20 cellular contexts compared by ENCODE assay signal in genomic region chr5:93300309-93300923, GRCh38.
"Had no signal": no experiment of that assay in that cellular context is flagged by ENCODE, and none has a peak within 500 bp of the region (broad histone marks: within the 10 kb centered on the region; RNA-seq: fewer than 3 reads in every experiment).

No MANE protein-coding gene starts in this region.

- H3K4me3 ChIP-seq: coronary artery, lung, right atrium auricular region, tibial nerve, uterus had no signal

- H3K27ac ChIP-seq: coronary artery, right atrium auricular region, tibial nerve, uterus had no signal

- H3K27ac Mint-ChIP-seq: activated CD4-positive, alpha-beta T cell treated with anti-CD3 and anti-CD28 coated beads, Interleukin-2, amount 10 ng/mL, durations not matched to agents 24 days and 14 days; activated CD8-positive, alpha-beta T cell treated with anti-CD3 and anti-CD28 coated beads for 36 hours; activated naive CD4-positive, alpha-beta T cell treated with anti-CD3 and anti-CD28 coated beads, Interleukin-2, amount 10 ng/mL, durations not matched to agents 7 days and 5 days; activated naive CD8-positive, alpha-beta T cell treated with anti-CD3 and anti-CD28 coated beads, Interleukin-2, amount 50 U/mL, for 24 hours; activated T-cell treated with anti-CD3 and anti-CD28 coated beads, Interleukin-2, amount 50 U/mL, for 24 hours; activated T-helper 2 cell treated with anti-CD3 and anti-CD28 coated beads, Interferon-gamma antibody, Interleukin-2, Interleukin-4, amounts not matched to agents 10 μg/mL and 5 μg/mL and 100 μg/mL, durations not matched to agents 14 hours and 24 hours and 36 hours; stimulated activated naive CD8-positive, alpha-beta T cell treated with anti-CD3 and anti-CD28 coated beads, Interleukin-15, Interleukin-2, amounts not matched to agents 100 ng/mL and 50 ng/mL, for 24 hours had no signal

- H3K27me3 Mint-ChIP-seq: activated CD4-positive, alpha-beta T cell treated with anti-CD3 and anti-CD28 coated beads, Interleukin-2, amount 10 ng/mL, durations not matched to agents 24 days and 14 days; activated naive CD4-positive, alpha-beta T cell treated with anti-CD3 and anti-CD28 coated beads, Interleukin-2, amount 10 ng/mL, durations not matched to agents 7 days and 5 days; activated T-cell treated with anti-CD3 and anti-CD28 coated beads, Interleukin-2, amount 50 U/mL, for 24 hours; progenitor cell of endocrine pancreas; stimulated activated naive CD8-positive, alpha-beta T cell treated with anti-CD3 and anti-CD28 coated beads, Interleukin-15, Interleukin-2, amounts not matched to agents 100 ng/mL and 50 ng/mL, for 24 hours had no signal

- H3K36me3 ChIP-seq: right atrium auricular region, tibial nerve, uterus had no signal

- ATAC-seq: activated CD8-positive, alpha-beta T cell treated with anti-CD3 and anti-CD28 coated beads for 36 hours; activated naive CD8-positive, alpha-beta T cell treated with anti-CD3 and anti-CD28 coated beads, Interleukin-2, amount 50 U/mL, for 24 hours; left lobe of liver had no signal

- H3K36me3 Mint-ChIP-seq: activated naive CD4-positive, alpha-beta T cell treated with anti-CD3 and anti-CD28 coated beads, Interleukin-2, amount 10 ng/mL, durations not matched to agents 7 days and 5 days had no signal

- H3K4me3 Mint-ChIP-seq: activated CD4-positive, alpha-beta T cell treated with anti-CD3 and anti-CD28 coated beads, Interleukin-2, amount 10 ng/mL, durations not matched to agents 24 days and 14 days; activated CD8-positive, alpha-beta T cell treated with anti-CD3 and anti-CD28 coated beads for 36 hours; activated naive CD4-positive, alpha-beta T cell treated with anti-CD3 and anti-CD28 coated beads, Interleukin-2, amount 10 ng/mL, durations not matched to agents 7 days and 5 days; activated naive CD8-positive, alpha-beta T cell treated with anti-CD3 and anti-CD28 coated beads, Interleukin-2, amount 50 U/mL, for 24 hours; activated T-cell treated with anti-CD3 and anti-CD28 coated beads, Interleukin-2, amount 50 U/mL, for 24 hours; stimulated activated naive CD8-positive, alpha-beta T cell treated with anti-CD3 and anti-CD28 coated beads, Interleukin-15, Interleukin-2, amounts not matched to agents 100 ng/mL and 50 ng/mL, for 24 hours had no signal

- H3K4me1 ChIP-seq: right atrium auricular region, uterus had no signal

- FAIRE-seq: frontal cortex had no signal

- H3K27me3 ChIP-seq: right atrium auricular region, tibial nerve, uterus had no signal

- H3K9me3 ChIP-seq: right atrium auricular region, tibial nerve, uterus had no signal

- H3K9me3 Mint-ChIP-seq: activated CD4-positive, alpha-beta T cell treated with anti-CD3 and anti-CD28 coated beads, Interleukin-2, amount 10 ng/mL, durations not matched to agents 24 days and 14 days; activated CD8-positive, alpha-beta T cell treated with anti-CD3 and anti-CD28 coated beads for 36 hours; activated naive CD4-positive, alpha-beta T cell treated with anti-CD3 and anti-CD28 coated beads, Interleukin-2, amount 10 ng/mL, durations not matched to agents 7 days and 5 days; activated naive CD8-positive, alpha-beta T cell treated with anti-CD3 and anti-CD28 coated beads, Interleukin-2, amount 50 U/mL, for 24 hours; activated T-cell treated with anti-CD3 and anti-CD28 coated beads, Interleukin-2, amount 50 U/mL, for 24 hours; activated T-helper 2 cell treated with anti-CD3 and anti-CD28 coated beads, Interferon-gamma antibody, Interleukin-2, Interleukin-4, amounts not matched to agents 10 μg/mL and 5 μg/mL and 100 μg/mL, durations not matched to agents 14 hours and 24 hours and 36 hours; stimulated activated naive CD8-positive, alpha-beta T cell treated with anti-CD3 and anti-CD28 coated beads, Interleukin-15, Interleukin-2, amounts not matched to agents 100 ng/mL and 50 ng/mL, for 24 hours had no signal

- DNase-seq: activated CD4-positive, alpha-beta T cell treated with anti-CD3 and anti-CD28 coated beads, Interleukin-2, amount 10 ng/mL, durations not matched to agents 24 days and 14 days; activated CD8-positive, alpha-beta T cell treated with anti-CD3 and anti-CD28 coated beads for 36 hours; activated naive CD4-positive, alpha-beta T cell treated with anti-CD3 and anti-CD28 coated beads, Interleukin-2, amount 10 ng/mL, durations not matched to agents 7 days and 5 days; activated naive CD8-positive, alpha-beta T cell treated with anti-CD3 and anti-CD28 coated beads, Interleukin-2, amount 50 U/mL, for 24 hours; activated T-cell treated with anti-CD3 and anti-CD28 coated beads, Interleukin-2, amount 50 U/mL, for 24 hours; kidney; stimulated activated CD4-positive, alpha-beta T cell treated with anti-CD3 and anti-CD28 coated beads, Interleukin-12 subunit alpha, Interleukin-12 subunit beta, amount 100 ng/mL, for 4 hours; stimulated activated CD4-positive, alpha-beta T cell treated with anti-CD3 and anti-CD28 coated beads, Interleukin-1b, Interleukin-23, amount 100 ng/mL, for 48 hours; T-helper 1 cell; T-helper 9 cell; uterus had no signal

- H3K4me1 Mint-ChIP-seq: activated CD4-positive, alpha-beta T cell treated with anti-CD3 and anti-CD28 coated beads, Interleukin-2, amount 10 ng/mL, durations not matched to agents 24 days and 14 days; activated naive CD4-positive, alpha-beta T cell treated with anti-CD3 and anti-CD28 coated beads, Interleukin-2, amount 10 ng/mL, durations not matched to agents 7 days and 5 days; activated naive CD8-positive, alpha-beta T cell treated with anti-CD3 and anti-CD28 coated beads, Interleukin-2, amount 50 U/mL, for 24 hours had no signal
